In genomic region chr12:104902125-104902524, GRCh38 we compare ENCODE assay signal across 15 cellular contexts. TPM values are rescaled to one million over a fixed set of nuclear protein-coding genes. Genes with fewer than 3 reads are reported as not detected.
DNase-seq lines count a peak whose midpoint lies in the region; ATAC-seq and TF ChIP-seq lines count a peak whose summit lies in the region.
"Had no signal": no experiment of that assay in that cellular context is flagged by ENCODE, and none has a peak within 500 bp of the region (broad histone marks: within the 10 kb centered on the region; RNA-seq: fewer than 3 reads in every experiment).

No MANE protein-coding gene starts in this region.

- no peak for TF ChIP-seq CTCF in ascending aorta (IDR thresholded peaks at IDR 0.05)

- H3K27ac ChIP-seq in ascending aorta (peak overlapping the region; percentile 55 to 57), aorta (ENCODE audit: low read depth in 1 of 2, low read length in 2 of 2) (peak overlapping the region; percentile 48 to 57)
- H3K27ac ChIP-seq: 22Rv1; BLaER1 treated with 17β-estradiol and CSF1 and Interleukin-3, amounts not matched to agents 10 nM and 100 nM had no signal

- H3K4me3 Mint-ChIP-seq in stimulated activated effector memory CD8-positive, alpha-beta T cell treated with anti-CD3 and anti-CD28 coated beads, Interleukin-12 subunit alpha, Interleukin-12 subunit beta, amount 100 ng/mL, for 72 hours: no peak overlapping the region
- H3K4me3 Mint-ChIP-seq: CD4-positive, CD25-positive, alpha-beta regulatory T cell had no signal

- H3K36me3 ChIP-seq in ascending aorta: no peaks in the 10 kb centered on the region
- no peaks in the 10 kb centered on the region for H3K36me3 ChIP-seq in aorta (ENCODE audit: control insufficient read depth in 1 of 2, insufficient read depth in 2 of 2, low read length in 1 of 2)
- H3K36me3 ChIP-seq: BLaER1 treated with 17β-estradiol and CSF1 and Interleukin-3, amounts not matched to agents 10 nM and 100 nM had no signal

- H3K4me3 ChIP-seq in ascending aorta: no peak overlapping the region
- no peak overlapping the region for H3K4me3 ChIP-seq in aorta (ENCODE audit: low read length in 2 of 2)
- H3K4me3 ChIP-seq: BLaER1 treated with 17β-estradiol and CSF1 and Interleukin-3, amounts not matched to agents 10 nM and 100 nM had no signal

- H3K4me1 Mint-ChIP-seq in stimulated activated effector memory CD8-positive, alpha-beta T cell treated with anti-CD3 and anti-CD28 coated beads, Interleukin-12 subunit alpha, Interleukin-12 subunit beta, amount 100 ng/mL, for 72 hours: peaks cover 9% of the 10 kb centered on the region
- H3K4me1 Mint-ChIP-seq: CD4-positive, CD25-positive, alpha-beta regulatory T cell had no signal

- peaks cover 10 to 58% of the 10 kb centered on the region in 2 donors for H3K4me1 ChIP-seq in ascending aorta
- H3K4me1 ChIP-seq in aorta (ENCODE audit: control insufficient read depth in 1 of 2, insufficient read depth in 2 of 2, low read length in 2 of 2): peaks cover 5 to 6% of the 10 kb centered on the region in 2 donors
- H3K4me1 ChIP-seq: BLaER1 treated with 17β-estradiol and CSF1 and Interleukin-3, amounts not matched to agents 10 nM and 100 nM had no signal

- H3K27ac Mint-ChIP-seq in stimulated activated effector memory CD8-positive, alpha-beta T cell treated with anti-CD3 and anti-CD28 coated beads, Interleukin-12 subunit alpha, Interleukin-12 subunit beta, amount 100 ng/mL, for 72 hours: no peak overlapping the region
- H3K27ac Mint-ChIP-seq: CD4-positive, CD25-positive, alpha-beta regulatory T cell had no signal

- DNase-seq in NCI-H1105 treated with DMSO at 0.1 percent for 48 hours (lab: John Stamatoyannopoulos, UW): peak; percentile 19
- DNase-seq in NCI-H1105 (lab: John Stamatoyannopoulos, UW): no peak
- no peak for DNase-seq in ascending aorta (ENCODE audit: low spot score in 2 of 2)
- DNase-seq in left lobe of liver (ENCODE audit: low spot score): no peak
- no peak for DNase-seq in aorta
- no peak for DNase-seq in stimulated activated effector memory CD8-positive, alpha-beta T cell treated with anti-CD3 and anti-CD28 coated beads, Interleukin-12 subunit alpha, Interleukin-12 subunit beta, amount 100 ng/mL, for 72 hours (ENCODE audit: low spot score in 2 of 2)
- DNase-seq in NCI-H1436 treated with DMSO at 0.1 percent for 48 hours (lab: John Stamatoyannopoulos, UW): no peak
- DNase-seq: AML-193; CD4-positive, CD25-positive, alpha-beta regulatory T cell; DMS 273 treated with DMSO at 0.1 percent for 48 hours; HCEC 1CT; IMR-90 had no signal

- no peaks in the 10 kb centered on the region for H3K9me3 Mint-ChIP-seq in stimulated activated effector memory CD8-positive, alpha-beta T cell treated with anti-CD3 and anti-CD28 coated beads, Interleukin-12 subunit alpha, Interleukin-12 subunit beta, amount 100 ng/mL, for 72 hours

- H3K27me3 ChIP-seq in ascending aorta (no peaks in the 10 kb centered on the region), aorta (ENCODE audit: control insufficient read depth in 1 of 2, insufficient read depth in 2 of 2, low read length in 1 of 2) (no peaks in the 10 kb centered on the region)
- H3K27me3 ChIP-seq: BLaER1 treated with 17β-estradiol and CSF1 and Interleukin-3, amounts not matched to agents 10 nM and 100 nM had no signal

- no peaks in the 10 kb centered on the region for H3K36me3 Mint-ChIP-seq in stimulated activated effector memory CD8-positive, alpha-beta T cell treated with anti-CD3 and anti-CD28 coated beads, Interleukin-12 subunit alpha, Interleukin-12 subunit beta, amount 100 ng/mL, for 72 hours
- H3K36me3 Mint-ChIP-seq: CD4-positive, CD25-positive, alpha-beta regulatory T cell had no signal

- ATAC-seq in left lobe of liver (peak; percentile 6), aorta (ENCODE audit: low FRiP score) (no peak), GM21528 (IDR thresholded peaks at IDR 0.05; ENCODE audit: low FRiP score, unreplicated experiment) (no peak)
- no peak for ATAC-seq in stimulated activated effector memory CD8-positive, alpha-beta T cell treated with anti-CD3 and anti-CD28 coated beads, Interleukin-12 subunit alpha, Interleukin-12 subunit beta, amount 100 ng/mL, for 72 hours

- intact Hi-C loops in ascending aorta (cut with DNase I) (loop anchor here (5.0 kb wide), 1 partner anchor 55 kb away; the partner anchor contains the start of gene SLC41A2), aorta (cut with DNase I) (loop anchor here in 1 of 2 donors (10.0 kb wide), 1 partner anchor 53 kb away; the partner anchor contains the start of gene SLC41A2)

- H3K9me3 ChIP-seq in ascending aorta (peaks cover 0 to 8% of the 10 kb centered on the region in 2 donors), aorta (ENCODE audit: control insufficient read depth, low read length) (no peaks in the 10 kb centered on the region)

RNA-seq across cellular contexts. Expression of gene SLC41A2, which starts 56.0 kb away (rescaled TPM):
- total RNA-seq in ascending aorta: 15.6 TPM
- total RNA-seq in left lobe of liver: 93.1 TPM
- 100 to 1,000 TPM in 1 of 2 donors, 10 to 100 TPM in 1; 96.4 to 106 TPM for total RNA-seq in aorta
- polyA plus RNA-seq in aorta: 10 to 100 TPM; 10.8 to 27.4 TPM
